In the genomic region with DNA sequence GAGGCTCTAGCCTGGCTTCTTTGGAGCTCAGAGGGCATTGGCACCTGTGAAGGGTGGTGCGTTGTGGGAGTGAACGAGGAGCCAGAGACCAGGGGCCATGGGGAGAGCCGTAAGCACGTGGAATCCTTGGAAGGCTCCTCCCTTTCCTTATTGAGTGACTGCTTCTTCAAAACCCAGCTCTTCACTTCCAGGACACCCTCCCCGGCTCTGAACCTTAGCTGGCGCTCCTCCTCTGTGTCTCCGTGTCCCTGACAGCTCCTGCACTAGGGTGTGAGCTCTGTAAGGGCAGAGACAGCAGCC, we compare ENCODE assay signal across 15 cellular contexts. TPM values are rescaled to one million over a fixed set of nuclear protein-coding genes. Genes with fewer than 3 reads are reported as not detected.
A peak's percentile ranks its signal among the peaks of the same experiment; 100 is the strongest.
DNase-seq lines count a peak whose midpoint lies in the region; ATAC-seq and TF ChIP-seq lines count a peak whose summit lies in the region.
"Had no signal": no experiment of that assay in that cellular context is flagged by ENCODE, and none has a peak within 500 bp of the region (broad histone marks: within the 10 kb centered on the region; RNA-seq: fewer than 3 reads in every experiment).

No MANE protein-coding gene starts in this region.

- H3K27ac Mint-ChIP-seq in activated T-cell treated with anti-CD3 and anti-CD28 coated beads, Interleukin-2, amount 50 U/mL, for 24 hours, result peak overlapping the region; percentile 82
- H3K27ac Mint-ChIP-seq in T-helper 17 cell (peak overlapping the region; percentile 56), osteocyte (ENCODE audit: unreplicated experiment) (no peak overlapping the region)
- H3K27ac Mint-ChIP-seq: activated T-helper 2 cell treated with anti-CD3 and anti-CD28 coated beads, Interferon-gamma antibody, Interleukin-2, Interleukin-4, amounts not matched to agents 10 μg/mL and 5 μg/mL and 100 μg/mL, durations not matched to agents 14 hours and 24 hours and 36 hours; T-cell; WTC11 had no signal

- H3K4me1 Mint-ChIP-seq in activated T-cell treated with anti-CD3 and anti-CD28 coated beads, Interleukin-2, amount 50 U/mL, for 24 hours (ENCODE audit: low read depth), result peaks cover 11% of the 10 kb centered on the region
- peaks cover 3% of the 10 kb centered on the region for H3K4me1 Mint-ChIP-seq in T-helper 17 cell
- H3K4me1 Mint-ChIP-seq in osteocyte (ENCODE audit: unreplicated experiment), result peaks cover 12% of the 10 kb centered on the region

- no peaks in the 10 kb centered on the region for H3K27me3 ChIP-seq in layer of hippocampus (ENCODE audit: control insufficient read depth, insufficient read depth, low read length)

- no peak for TF ChIP-seq CTCF in osteocyte (IDR thresholded peaks at IDR 0.05)

- no peak overlapping the region for H3K4me3 Mint-ChIP-seq in activated T-cell treated with anti-CD3 and anti-CD28 coated beads, Interleukin-2, amount 50 U/mL, for 24 hours
- H3K4me3 Mint-ChIP-seq in T-helper 17 cell (peak overlapping the region; percentile 36), osteocyte (ENCODE audit: unreplicated experiment) (no peak overlapping the region)
- H3K4me3 Mint-ChIP-seq: naive B cell, T-cell, WTC11 had no signal

- ATAC-seq in T-helper 17 cell, result no peak
- ATAC-seq in GM21723 (IDR thresholded peaks at IDR 0.05; ENCODE audit: unreplicated experiment), result no peak
- ATAC-seq: T-cell had no signal

- H3K36me3 Mint-ChIP-seq in activated T-cell treated with anti-CD3 and anti-CD28 coated beads, Interleukin-2, amount 50 U/mL, for 24 hours (ENCODE audit: low read depth), result peaks cover 81% of the 10 kb centered on the region
- no peaks in the 10 kb centered on the region for H3K36me3 Mint-ChIP-seq in T-helper 17 cell (ENCODE audit: low read depth)
- peaks cover 7% of the 10 kb centered on the region for H3K36me3 Mint-ChIP-seq in osteocyte (ENCODE audit: unreplicated experiment)

- H3K27ac ChIP-seq in layer of hippocampus (ENCODE audit: low read depth, low read length) (peak overlapping the region; percentile 90), temporal lobe (ENCODE audit: low read depth, low read length) (peak overlapping the region; percentile 92)
- H3K27ac ChIP-seq: prostate gland had no signal

- no peaks in the 10 kb centered on the region for H3K27me3 Mint-ChIP-seq in activated T-cell treated with anti-CD3 and anti-CD28 coated beads, Interleukin-2, amount 50 U/mL, for 24 hours
- no peaks in the 10 kb centered on the region for H3K27me3 Mint-ChIP-seq in T-helper 17 cell
- H3K27me3 Mint-ChIP-seq in osteocyte (ENCODE audit: unreplicated experiment), result no peaks in the 10 kb centered on the region
- H3K27me3 Mint-ChIP-seq: naive B cell, T-cell had no signal

- H3K9me3 Mint-ChIP-seq in activated T-cell treated with anti-CD3 and anti-CD28 coated beads, Interleukin-2, amount 50 U/mL, for 24 hours, result no peaks in the 10 kb centered on the region
- H3K9me3 Mint-ChIP-seq in osteocyte (ENCODE audit: unreplicated experiment), result no peaks in the 10 kb centered on the region
- H3K9me3 Mint-ChIP-seq: activated T-helper 2 cell treated with anti-CD3 and anti-CD28 coated beads, Interferon-gamma antibody, Interleukin-2, Interleukin-4, amounts not matched to agents 10 μg/mL and 5 μg/mL and 100 μg/mL, durations not matched to agents 14 hours and 24 hours and 36 hours; naive B cell; T-cell; WTC11 had no signal

- no peaks in the 10 kb centered on the region for H3K9me3 ChIP-seq in T-helper 17 cell (ENCODE audit: control insufficient read depth, low read length, poor library complexity, severe bottlenecking)
- H3K9me3 ChIP-seq: prostate gland had no signal

- no peak for DNase-seq in activated T-cell treated with anti-CD3 and anti-CD28 coated beads, Interleukin-2, amount 50 U/mL, for 24 hours
- DNase-seq in activated T-cell treated with anti-CD3 and anti-CD28 coated beads for 4 hours (no peak), T-helper 17 cell (no peak), osteocyte (ENCODE audit: extremely low spot score, unreplicated experiment) (no peak), NCI-H1694 (lab: John Stamatoyannopoulos, UW) (no peak)
- DNase-seq: cortex of kidney, RPMI8226 had no signal

RNA-seq across cellular contexts. Expression of a gene that starts 26.3 kb away (rescaled TPM):
- total RNA-seq in T-helper 17 cell, result 10 to 100 TPM; 11.2 to 19.5 TPM
- total RNA-seq in temporal lobe, result 20.4 TPM
- 38.2 and 39.7 TPM in 2 replicates for total RNA-seq in osteocyte

RNA-seq across cellular contexts. Expression of a gene that starts 42.8 kb away (rescaled TPM):
- total RNA-seq in T-helper 17 cell (not detected), temporal lobe (11.8 TPM), osteocyte (5.2 and 5.3 TPM in 2 replicates)
- total RNA-seq: activated T-helper 2 cell treated with anti-CD3 and anti-CD28 coated beads, Interferon-gamma antibody, Interleukin-2, Interleukin-4, amounts not matched to agents 10 μg/mL and 5 μg/mL and 100 μg/mL, durations not matched to agents 14 hours and 24 hours and 36 hours had no signal

RNA-seq across cellular contexts. Expression of a gene that starts 49.1 kb away (rescaled TPM):
- total RNA-seq in T-helper 17 cell, result 10 to 100 TPM; 77.2 to 81.9 TPM
- total RNA-seq in temporal lobe, result 72.5 TPM
- 71.8 and 77.3 TPM in 2 replicates for total RNA-seq in osteocyte

RNA-seq across cellular contexts. Expression of a gene that starts 49.5 kb away (rescaled TPM):
- total RNA-seq in T-helper 17 cell, result 10 to 100 TPM; 31.7 to 39.6 TPM
- total RNA-seq in temporal lobe, result 25.6 TPM
- total RNA-seq in osteocyte, result 29.0 and 30.9 TPM in 2 replicates
